23 cellular contexts compared by ENCODE assay signal in genomic region chr1:104476126-104476525, GRCh38.
"Had no signal": no experiment of that assay in that cellular context is flagged by ENCODE, and none has a peak within 500 bp of the region (broad histone marks: within the 10 kb centered on the region; RNA-seq: fewer than 3 reads in every experiment).

No MANE protein-coding gene starts in this region.

- H3K4me3 ChIP-seq: colonic mucosa, esophagus squamous epithelium, gastroesophageal sphincter, heart left ventricle, hepatocyte, left lung, lower lobe of right lung, mucosa of descending colon had no signal

- H3K36me3 ChIP-seq: colonic mucosa, esophagus squamous epithelium, gastroesophageal sphincter, heart left ventricle, left lung, lower lobe of right lung had no signal

- H3K27ac ChIP-seq: colonic mucosa, epithelial cell of prostate, esophagus squamous epithelium, gastroesophageal sphincter, heart left ventricle, hepatocyte, left lung, lower lobe of right lung had no signal

- ATAC-seq: effector memory CD8-positive, alpha-beta T cell; esophagus mucosa; gastroesophageal sphincter; heart left ventricle; left cardiac atrium; left lung; left ventricle myocardium superior; lower lobe of right lung; mucosa of descending colon; naive thymus-derived CD8-positive, alpha-beta T cell had no signal

- H3K4me1 ChIP-seq: colonic mucosa, esophagus squamous epithelium, gastroesophageal sphincter, heart left ventricle, left lung, lower lobe of right lung had no signal

- H3K4me2 ChIP-seq: hepatocyte had no signal

- DNase-seq: colonic mucosa; cortex of kidney; effector CD8-positive, alpha-beta T cell; effector memory CD8-positive, alpha-beta T cell; endodermal cell; erythroblast; esophagus squamous epithelium; foreskin fibroblast; heart left ventricle; hypothalamus; immature natural killer cell; left cardiac atrium; left lung; left ventricle myocardium superior; lower lobe of right lung; mesendoderm; mucosa of descending colon; naive B cell; naive thymus-derived CD8-positive, alpha-beta T cell had no signal

- H3K27me3 ChIP-seq: colonic mucosa, esophagus squamous epithelium, gastroesophageal sphincter, heart left ventricle, hepatocyte, left lung had no signal

- H3K79me2 ChIP-seq: hepatocyte had no signal

- H3K9me3 ChIP-seq: colonic mucosa, esophagus squamous epithelium, gastroesophageal sphincter, left lung, lower lobe of right lung had no signal

- H2AFZ ChIP-seq: hepatocyte had no signal
